Comparison of ENCODE assay signal across 22 cellular contexts in the genomic region with DNA sequence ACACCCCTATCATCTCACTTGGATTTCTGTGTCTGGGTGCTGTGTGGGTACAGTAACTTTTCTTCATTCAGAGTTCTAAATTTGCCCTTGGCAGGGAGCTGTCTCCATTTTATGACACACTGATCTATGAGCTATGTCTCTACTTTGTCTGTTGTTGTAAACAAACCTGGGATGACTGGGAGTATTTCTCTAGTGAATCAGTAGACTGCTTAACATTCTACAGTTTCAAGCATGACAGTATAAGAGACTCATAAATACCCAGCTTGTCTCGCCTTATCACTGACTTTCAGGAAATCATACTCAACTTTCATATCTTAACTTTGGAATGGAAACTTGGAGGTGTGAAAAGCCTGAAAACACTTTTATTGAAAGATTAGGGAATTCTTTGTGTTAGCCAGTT.
A peak's percentile ranks its signal among the peaks of the same experiment; 100 is the strongest.
DNase-seq lines count a peak whose midpoint lies in the region; ATAC-seq and TF ChIP-seq lines count a peak whose summit lies in the region.
"Had no signal": no experiment of that assay in that cellular context is flagged by ENCODE, and none has a peak within 500 bp of the region (broad histone marks: within the 10 kb centered on the region; RNA-seq: fewer than 3 reads in every experiment).

No MANE protein-coding gene starts in this region.

- H4K20me1 ChIP-seq in mammary epithelial cell (ENCODE audit: insufficient read depth, low read length) = no peaks in the 10 kb centered on the region

- dilution Hi-C loops in mammary epithelial cell (cut with HindIII; ENCODE audit: low sequenced_read_pairs) = no loop called here

- no peak overlapping the region for H3K4me3 Mint-ChIP-seq in activated naive CD8-positive, alpha-beta T cell treated with anti-CD3 and anti-CD28 coated beads for 36 hours
- H3K4me3 Mint-ChIP-seq: activated B cell treated with CpG ODN at 0.5 μM for 24 hours, endodermal cell, IgD-negative memory B cell had no signal

- peak; percentile 5 for DNase-seq in mammary epithelial cell
- DNase-seq in breast epithelium (ENCODE audit: low spot score in 2 of 2) = no peak
- peak; percentile 90 for DNase-seq in amniotic epithelial cell (ENCODE audit: low read depth)
- peak; percentile 88 for DNase-seq in left kidney (ENCODE audit: low read depth, low spot score)
- no peak for DNase-seq in NCI-H187 (lab: John Stamatoyannopoulos, UW)
- DNase-seq in left ventricle myocardium inferior = no peak
- no peak for DNase-seq in activated naive CD8-positive, alpha-beta T cell treated with anti-CD3 and anti-CD28 coated beads for 36 hours
- DNase-seq: 8988T; activated B cell treated with CpG ODN at 0.5 μM for 24 hours; activated CD8-positive, alpha-beta memory T cell treated with anti-CD3 and anti-CD28 coated beads for 24 hours; adrenal gland; cerebellar nuclear complex; DMS153; endodermal cell; MV-4-11; NCI-H2029 treated with DMSO at 0.1 percent for 48 hours; NCI-H524 treated with DMSO at 0.1 percent for 48 hours; posterior cingulate gyrus had no signal

- H3K27ac Mint-ChIP-seq in activated naive CD8-positive, alpha-beta T cell treated with anti-CD3 and anti-CD28 coated beads for 36 hours = no peak overlapping the region
- H3K27ac Mint-ChIP-seq: activated B cell treated with CpG ODN at 0.5 μM for 24 hours, endodermal cell, IgD-negative memory B cell had no signal

- no TSS peak for BruUV-seq in mammary epithelial cell (replicated peaks; lab: Mats Ljungman, UMichigan)

- H3K4me3 ChIP-seq in mammary epithelial cell (replicated peaks in 1 of 3; ENCODE audit: insufficient read depth in 1 of 3, low read depth in 2 of 3, low read length in 3 of 3) (no peak overlapping the region), breast epithelium (no peak overlapping the region), left ventricle myocardium inferior (no peak overlapping the region)
- H3K4me3 ChIP-seq: adrenal gland, tibial nerve had no signal

- no peaks in the 10 kb centered on the region for H3K4me1 ChIP-seq in mammary epithelial cell (ENCODE audit: insufficient read depth, low read length)
- no peaks in the 10 kb centered on the region for H3K4me1 ChIP-seq in breast epithelium
- H3K4me1 ChIP-seq in left ventricle myocardium inferior = no peaks in the 10 kb centered on the region
- H3K4me1 ChIP-seq: tibial nerve had no signal

- WGBS in mammary epithelial cell (ENCODE audit: low coverage, missing lambda C conversion rate) = 71% methylated on average over 1 of the region's 1 CpG

- H3K36me3 Mint-ChIP-seq in activated naive CD8-positive, alpha-beta T cell treated with anti-CD3 and anti-CD28 coated beads for 36 hours = no peaks in the 10 kb centered on the region
- H3K36me3 Mint-ChIP-seq: IgD-negative memory B cell had no signal

- TF ChIP-seq CTCF in mammary epithelial cell (conservative IDR thresholded peaks at IDR 0.05 in 1 of 2, IDR thresholded peaks at IDR 0.05 in 1 of 2; ENCODE audit: extremely low read depth in 1 of 2, insufficient read depth in 1 of 2, low read depth in 1 of 2, low read length in 2 of 2) (no peak), breast epithelium (IDR thresholded peaks at IDR 0.05) (no peak), left ventricle myocardium inferior (IDR thresholded peaks at IDR 0.05; ENCODE audit: borderline replicate concordance) (no peak)

- in situ Hi-C loops in mammary epithelial cell (cut with MboI; ENCODE audit: low sequenced_read_pairs in 2 of 2) = no loop called here

- H3K9me3 ChIP-seq in mammary epithelial cell (replicated peaks; ENCODE audit: insufficient read depth, low read length) (peaks cover 3% of the 10 kb centered on the region), breast epithelium (peaks cover 0 to 6% of the 10 kb centered on the region in 2 donors), left ventricle myocardium inferior (replicated peaks) (peaks cover 9% of the 10 kb centered on the region)
- H3K9me3 ChIP-seq: adrenal gland, tibial nerve had no signal

- no peaks in the 10 kb centered on the region for H3K36me3 ChIP-seq in mammary epithelial cell (ENCODE audit: insufficient read depth, low read length)
- H3K36me3 ChIP-seq in breast epithelium = no peaks in the 10 kb centered on the region
- H3K36me3 ChIP-seq in left ventricle myocardium inferior = no peaks in the 10 kb centered on the region
- H3K36me3 ChIP-seq: adrenal gland, tibial nerve had no signal

- H3K9ac ChIP-seq in mammary epithelial cell (ENCODE audit: insufficient read depth, low read length) = no peak overlapping the region

- H3K4me2 ChIP-seq in mammary epithelial cell (ENCODE audit: insufficient read depth, low read depth, low read length) = no peak overlapping the region

- CTCF ChIA-PET in mammary epithelial cell (lab: Charles Lee; ENCODE audit: low non-redundant PET) = no interaction called here

- H3K9me3 Mint-ChIP-seq in activated naive CD8-positive, alpha-beta T cell treated with anti-CD3 and anti-CD28 coated beads for 36 hours = peaks cover 2% of the 10 kb centered on the region

- no peak overlapping the region for H2AFZ ChIP-seq in mammary epithelial cell (ENCODE audit: low read depth, low read length)

- H3K27me3 Mint-ChIP-seq in activated naive CD8-positive, alpha-beta T cell treated with anti-CD3 and anti-CD28 coated beads for 36 hours = no peaks in the 10 kb centered on the region
- H3K27me3 Mint-ChIP-seq: activated B cell treated with CpG ODN at 0.5 μM for 24 hours, IgD-negative memory B cell had no signal

- no peak for ATAC-seq in GM19035 (IDR thresholded peaks at IDR 0.05; ENCODE audit: unreplicated experiment)

- intact Hi-C loops in mammary epithelial cell (cut with micrococcal nuclease) = no loop called here
- intact Hi-C loops in breast epithelium (cut with DNase I; ENCODE audit: low total_unique reads) = no loop called here
- intact Hi-C loops in left ventricle myocardium inferior (cut with micrococcal nuclease) = no loop called here

- no peaks in the 10 kb centered on the region for H3K79me2 ChIP-seq in mammary epithelial cell (ENCODE audit: insufficient read depth, low read length)

- H3K27me3 ChIP-seq in mammary epithelial cell (ENCODE audit: insufficient read depth, low read length) (no peaks in the 10 kb centered on the region), breast epithelium (no peaks in the 10 kb centered on the region), left ventricle myocardium inferior (ENCODE audit: low read depth) (no peaks in the 10 kb centered on the region)
- H3K27me3 ChIP-seq: adrenal gland, tibial nerve had no signal

- no peak for TF ChIP-seq POLR2A in breast epithelium (IDR thresholded peaks at IDR 0.05)

- H3K4me1 Mint-ChIP-seq in activated naive CD8-positive, alpha-beta T cell treated with anti-CD3 and anti-CD28 coated beads for 36 hours = no peaks in the 10 kb centered on the region
- H3K4me1 Mint-ChIP-seq: activated B cell treated with CpG ODN at 0.5 μM for 24 hours, endodermal cell, IgD-negative memory B cell had no signal

- H3K27ac ChIP-seq in mammary epithelial cell (ENCODE audit: insufficient read depth, low read depth, low read length) = no peak overlapping the region
- H3K27ac ChIP-seq in breast epithelium = no peak overlapping the region
- H3K27ac ChIP-seq in left ventricle myocardium inferior (replicated peaks) = no peak overlapping the region
- H3K27ac ChIP-seq: adrenal gland, C4-2B, tibial nerve had no signal

Comparison
In these comparisons a context has a peak if more than half of its experiments do, and no peak if none do; other contexts are left out.
1. DNase-seq: peak in mammary epithelial cell (single experiment), amniotic epithelial cell (single experiment) and left kidney (single experiment); none in breast epithelium (0 of 2), NCI-H187 (0 of 2), left ventricle myocardium inferior (single experiment) and activated naive CD8-positive, alpha-beta T cell treated with anti-CD3 and anti-CD28 coated beads for 36 hours (single experiment).